Comparison of ENCODE assay signal across 8 cellular contexts in the genomic region with DNA sequence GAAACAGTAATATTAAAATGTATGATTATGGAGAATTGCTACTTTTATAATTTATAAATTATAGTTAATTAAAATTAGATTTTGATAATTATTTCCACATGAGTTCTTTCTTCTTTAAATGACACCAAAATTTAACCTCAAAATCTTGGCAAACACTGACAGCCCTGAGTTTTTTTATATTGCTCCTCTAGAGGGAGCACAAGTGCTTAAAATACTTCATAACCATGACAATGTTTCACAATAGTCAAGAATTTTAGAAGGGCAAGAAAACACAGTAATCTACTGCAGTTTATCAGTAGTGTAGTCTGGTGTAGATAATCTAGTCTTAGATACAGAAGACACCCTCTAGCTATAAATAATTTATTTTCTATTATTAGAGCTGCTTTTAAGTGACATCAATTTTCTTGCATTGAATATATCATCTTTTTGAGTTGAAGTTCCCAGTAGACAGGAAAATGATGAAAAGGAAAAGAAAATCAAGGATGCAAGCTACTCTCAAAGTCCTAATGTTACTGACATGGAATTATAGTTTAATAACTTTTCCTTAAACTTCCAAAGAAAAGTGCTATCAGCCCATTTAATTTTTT. TPM values are rescaled to one million over a fixed set of nuclear protein-coding genes. Genes with fewer than 3 reads are reported as not detected.
DNase-seq lines count a peak whose midpoint lies in the region; ATAC-seq and TF ChIP-seq lines count a peak whose summit lies in the region.

No MANE protein-coding gene starts in this region.

- peaks cover 2% of the 10 kb centered on the region for H3K27me3 Mint-ChIP-seq in chondrocyte (ENCODE audit: low read depth)

- ATAC-seq in GM18868 (IDR thresholded peaks at IDR 0.05; ENCODE audit: unreplicated experiment) = no peak

- no peaks in the 10 kb centered on the region for H3K36me3 ChIP-seq in liver (ENCODE audit: control insufficient read depth in 4 of 4, insufficient read depth in 3 of 4, low read depth in 1 of 4, low read length in 3 of 4)

- H3K27ac ChIP-seq in liver (ENCODE audit: low read depth in 1 of 2, low read length in 2 of 2) = no peak overlapping the region

- peak; percentile 60 for DNase-seq in DMS53 (lab: John Stamatoyannopoulos, UW)
- no peak for DNase-seq in HFF-Myc (ENCODE audit: extremely low read depth, low read depth)
- peak; percentile 79 for DNase-seq in NOMO-1 treated with DMSO at 0.1 percent for 48 hours (lab: John Stamatoyannopoulos, UW; ENCODE audit: unreplicated experiment)
- DNase-seq in chondrocyte (ENCODE audit: low spot score) = no peak
- no peak for DNase-seq in GOT3 (lab: John Stamatoyannopoulos, UW)
- DNase-seq in stimulated activated CD4-positive, alpha-beta T cell treated with anti-CD3 and anti-CD28 coated beads, Interleukin-1b, Interleukin-23, amount 100 ng/mL, for 48 hours = no peak

- H3K27ac Mint-ChIP-seq in chondrocyte (ENCODE audit: unreplicated experiment) = no peak overlapping the region

- H3K9me3 Mint-ChIP-seq in chondrocyte (ENCODE audit: low read depth) = no peaks in the 10 kb centered on the region

- no peaks in the 10 kb centered on the region for H3K4me1 ChIP-seq in liver (ENCODE audit: control insufficient read depth in 4 of 4, insufficient read depth in 4 of 4, low read length in 3 of 4)

- peaks cover 0 to 2% (median 0%) of the 10 kb centered on the region in 4 donors for H3K27me3 ChIP-seq in liver (ENCODE audit: control insufficient read depth in 4 of 4, insufficient read depth in 4 of 4, low read length in 3 of 4)

- peaks cover 13% of the 10 kb centered on the region for H3K4me1 Mint-ChIP-seq in chondrocyte (ENCODE audit: low read depth)

- H3K9me3 ChIP-seq in liver (ENCODE audit: control insufficient read depth in 4 of 4, low read length in 3 of 4) = no peaks in the 10 kb centered on the region

- H3K4me3 ChIP-seq in HFF-Myc (replicated peaks; ENCODE audit: low read depth, low read length) (no peak overlapping the region), liver (ENCODE audit: low read depth in 1 of 3, low read length in 3 of 3) (no peak overlapping the region)

- TF ChIP-seq CTCF in HFF-Myc (IDR thresholded peaks at IDR 0.05; ENCODE audit: low read depth, low read length, missing control alignments) (peak; percentile 42), chondrocyte (IDR thresholded peaks at IDR 0.05) (peak; percentile 95), liver (IDR thresholded peaks at IDR 0.05; ENCODE audit: low read depth, low read length, missing input control) (peak; percentile 74)

- no peaks in the 10 kb centered on the region for H3K36me3 Mint-ChIP-seq in chondrocyte (ENCODE audit: low read depth)

- H3K4me3 Mint-ChIP-seq in chondrocyte (ENCODE audit: unreplicated experiment) = no peak overlapping the region

- H3K9ac ChIP-seq in liver (ENCODE audit: low read depth in 1 of 2, low read length in 2 of 2) = no peak overlapping the region

- TF ChIP-seq RAD21 in liver (IDR thresholded peaks at IDR 0.05) = peak; percentile 85 to 90

TF ChIP-seq in liver, 16 proteins besides CTCF, POLR2A, EP300 and RAD21:
- TF ChIP-seq, protein P1, sequence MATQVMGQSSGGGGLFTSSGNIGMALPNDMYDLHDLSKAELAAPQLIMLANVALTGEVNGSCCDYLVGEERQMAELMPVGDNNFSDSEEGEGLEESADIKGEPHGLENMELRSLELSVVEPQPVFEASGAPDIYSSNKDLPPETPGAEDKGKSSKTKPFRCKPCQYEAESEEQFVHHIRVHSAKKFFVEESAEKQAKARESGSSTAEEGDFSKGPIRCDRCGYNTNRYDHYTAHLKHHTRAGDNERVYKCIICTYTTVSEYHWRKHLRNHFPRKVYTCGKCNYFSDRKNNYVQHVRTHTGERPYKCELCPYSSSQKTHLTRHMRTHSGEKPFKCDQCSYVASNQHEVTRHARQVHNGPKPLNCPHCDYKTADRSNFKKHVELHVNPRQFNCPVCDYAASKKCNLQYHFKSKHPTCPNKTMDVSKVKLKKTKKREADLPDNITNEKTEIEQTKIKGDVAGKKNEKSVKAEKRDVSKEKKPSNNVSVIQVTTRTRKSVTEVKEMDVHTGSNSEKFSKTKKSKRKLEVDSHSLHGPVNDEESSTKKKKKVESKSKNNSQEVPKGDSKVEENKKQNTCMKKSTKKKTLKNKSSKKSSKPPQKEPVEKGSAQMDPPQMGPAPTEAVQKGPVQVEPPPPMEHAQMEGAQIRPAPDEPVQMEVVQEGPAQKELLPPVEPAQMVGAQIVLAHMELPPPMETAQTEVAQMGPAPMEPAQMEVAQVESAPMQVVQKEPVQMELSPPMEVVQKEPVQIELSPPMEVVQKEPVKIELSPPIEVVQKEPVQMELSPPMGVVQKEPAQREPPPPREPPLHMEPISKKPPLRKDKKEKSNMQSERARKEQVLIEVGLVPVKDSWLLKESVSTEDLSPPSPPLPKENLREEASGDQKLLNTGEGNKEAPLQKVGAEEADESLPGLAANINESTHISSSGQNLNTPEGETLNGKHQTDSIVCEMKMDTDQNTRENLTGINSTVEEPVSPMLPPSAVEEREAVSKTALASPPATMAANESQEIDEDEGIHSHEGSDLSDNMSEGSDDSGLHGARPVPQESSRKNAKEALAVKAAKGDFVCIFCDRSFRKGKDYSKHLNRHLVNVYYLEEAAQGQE (IDR thresholded peaks at IDR 0.05) = no peak
- TF ChIP-seq FOXA2 (IDR thresholded peaks at IDR 0.05) (no peak), GABPA (IDR thresholded peaks at IDR 0.05 in 1 of 2, conservative IDR thresholded peaks at IDR 0.05 in 1 of 2) (no peak), FOXA1 (IDR thresholded peaks at IDR 0.05) (no peak), JUND (IDR thresholded peaks at IDR 0.05) (no peak), SP1 (IDR thresholded peaks at IDR 0.05) (no peak)
- TF ChIP-seq, protein P2, sequence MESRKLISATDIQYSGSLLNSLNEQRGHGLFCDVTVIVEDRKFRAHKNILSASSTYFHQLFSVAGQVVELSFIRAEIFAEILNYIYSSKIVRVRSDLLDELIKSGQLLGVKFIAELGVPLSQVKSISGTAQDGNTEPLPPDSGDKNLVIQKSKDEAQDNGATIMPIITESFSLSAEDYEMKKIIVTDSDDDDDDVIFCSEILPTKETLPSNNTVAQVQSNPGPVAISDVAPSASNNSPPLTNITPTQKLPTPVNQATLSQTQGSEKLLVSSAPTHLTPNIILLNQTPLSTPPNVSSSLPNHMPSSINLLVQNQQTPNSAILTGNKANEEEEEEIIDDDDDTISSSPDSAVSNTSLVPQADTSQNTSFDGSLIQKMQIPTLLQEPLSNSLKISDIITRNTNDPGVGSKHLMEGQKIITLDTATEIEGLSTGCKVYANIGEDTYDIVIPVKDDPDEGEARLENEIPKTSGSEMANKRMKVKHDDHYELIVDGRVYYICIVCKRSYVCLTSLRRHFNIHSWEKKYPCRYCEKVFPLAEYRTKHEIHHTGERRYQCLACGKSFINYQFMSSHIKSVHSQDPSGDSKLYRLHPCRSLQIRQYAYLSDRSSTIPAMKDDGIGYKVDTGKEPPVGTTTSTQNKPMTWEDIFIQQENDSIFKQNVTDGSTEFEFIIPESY (IDR thresholded peaks at IDR 0.05) = no peak
- TF ChIP-seq, protein P3, sequence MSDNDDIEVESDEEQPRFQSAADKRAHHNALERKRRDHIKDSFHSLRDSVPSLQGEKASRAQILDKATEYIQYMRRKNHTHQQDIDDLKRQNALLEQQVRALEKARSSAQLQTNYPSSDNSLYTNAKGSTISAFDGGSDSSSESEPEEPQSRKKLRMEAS (IDR thresholded peaks at IDR 0.05) = no peak

RNA-seq across cellular contexts. Expression of a gene that starts 14.3 kb away (rescaled TPM):
- total RNA-seq in chondrocyte = 1.7 to 3.8 TPM (median 2.5 TPM) in 3 replicates
- 1 to 10 TPM in 1 of 2 donors, under 1 TPM in 1; 0.75 to 1.9 TPM for total RNA-seq in liver
- under 1 TPM; 0.36 to 0.87 TPM for polyA plus RNA-seq in liver

RNA-seq across cellular contexts. Expression of a gene that starts 32.3 kb away (rescaled TPM):
- 0.07 TPM in 1 of 3 replicates, not detected in the others for total RNA-seq in chondrocyte
- total RNA-seq in liver = 1 to 10 TPM in 1 of 2 donors, under 1 TPM in 1; 0.42 to 1.4 TPM
- under 1 TPM; 0.14 to 0.46 TPM for polyA plus RNA-seq in liver

Comparison
In these comparisons a context has a peak if more than half of its experiments do, and no peak if none do; other contexts are left out.
1. DNase-seq: peak in DMS53 (single experiment) and NOMO-1 treated with DMSO at 0.1 percent for 48 hours (single experiment); none in HFF-Myc (single experiment), chondrocyte (single experiment), GOT3 (single experiment) and stimulated activated CD4-positive, alpha-beta T cell treated with anti-CD3 and anti-CD28 coated beads, Interleukin-1b, Interleukin-23, amount 100 ng/mL, for 48 hours (single experiment).
2. CTCF ChIP-seq: peak in every context shown above with its lines; median percentile 95 in chondrocyte; 74 in liver; 42 in HFF-Myc.